10 cellular contexts compared by ENCODE assay signal in genomic region chr10:101226888-101227736, GRCh38. TPM values are rescaled to one million over a fixed set of nuclear protein-coding genes. Genes with fewer than 3 reads are reported as not detected.
A peak's percentile ranks its signal among the peaks of the same experiment; 100 is the strongest.
DNase-seq lines count a peak whose midpoint lies in the region; ATAC-seq and TF ChIP-seq lines count a peak whose summit lies in the region.
"Had no signal": no experiment of that assay in that cellular context is flagged by ENCODE, and none has a peak within 500 bp of the region (broad histone marks: within the 10 kb centered on the region; RNA-seq: fewer than 3 reads in every experiment).

No MANE protein-coding gene starts in this region.

- H3K4me1 ChIP-seq in smooth muscle cell (ENCODE audit: low read depth), result peaks cover 18% of the 10 kb centered on the region

- no peaks in the 10 kb centered on the region for H3K36me3 ChIP-seq in smooth muscle cell (ENCODE audit: low read depth)

- H3K9me3 Mint-ChIP-seq in T-helper 1 cell treated with Interleukin-12 subunit alpha and Interleukin-12 subunit beta and Interleukin-4 antibody, amounts not matched to agents 30 μg/mL and 1 μg/mL, for 36 hours, result no peaks in the 10 kb centered on the region
- H3K9me3 Mint-ChIP-seq in activated T-cell treated with anti-CD3 and anti-CD28 coated beads, Interleukin-2, amount 50 U/mL, for 72 hours, result no peaks in the 10 kb centered on the region

- peaks cover 20% of the 10 kb centered on the region for H3K4me1 Mint-ChIP-seq in T-helper 1 cell treated with Interleukin-12 subunit alpha and Interleukin-12 subunit beta and Interleukin-4 antibody, amounts not matched to agents 30 μg/mL and 1 μg/mL, for 36 hours (ENCODE audit: low read depth)
- H3K4me1 Mint-ChIP-seq in activated T-cell treated with anti-CD3 and anti-CD28 coated beads, Interleukin-2, amount 50 U/mL, for 72 hours (ENCODE audit: low read depth), result peaks cover 31% of the 10 kb centered on the region

- no peak for DNase-seq in T-helper 1 cell
- no peak for DNase-seq in activated T-cell treated with anti-CD3 and anti-CD28 coated beads, Interleukin-2, amount 50 U/mL, for 72 hours
- no peak for DNase-seq in smooth muscle cell (lab: John Stamatoyannopoulos, UW; ENCODE audit: unreplicated experiment)
- DNase-seq in CD1c-positive myeloid dendritic cell (ENCODE audit: extremely low spot score), result no peak
- DNase-seq in iPS-NIHi11 (ENCODE audit: low spot score), result no peak
- DNase-seq in DMS 273 treated with DMSO at 0.1 percent for 48 hours (lab: John Stamatoyannopoulos, UW), result no peak

- H3K4me3 Mint-ChIP-seq in T-helper 1 cell treated with Interleukin-12 subunit alpha and Interleukin-12 subunit beta and Interleukin-4 antibody, amounts not matched to agents 30 μg/mL and 1 μg/mL, for 36 hours, result peak overlapping the region; percentile 31
- H3K4me3 Mint-ChIP-seq in activated T-cell treated with anti-CD3 and anti-CD28 coated beads, Interleukin-2, amount 50 U/mL, for 72 hours, result peak overlapping the region; percentile 71 to 75

- peak overlapping the region; percentile 20 for H3K4me3 ChIP-seq in iPS-18c (ENCODE audit: insufficient read depth, low read depth, low read length)
- H3K4me3 ChIP-seq in smooth muscle cell, result peak overlapping the region; percentile 31

- H3K79me2 ChIP-seq in smooth muscle cell (ENCODE audit: low read depth), result no peaks in the 10 kb centered on the region

- H3K9me3 ChIP-seq in iPS-18c (ENCODE audit: control insufficient read depth, insufficient read depth, low read length) (peaks cover 5% of the 10 kb centered on the region), smooth muscle cell (replicated peaks; ENCODE audit: low read depth) (no peaks in the 10 kb centered on the region)

- H3K4me2 ChIP-seq in smooth muscle cell, result peak overlapping the region; percentile 83

- H3K27me3 Mint-ChIP-seq in T-helper 1 cell treated with Interleukin-12 subunit alpha and Interleukin-12 subunit beta and Interleukin-4 antibody, amounts not matched to agents 30 μg/mL and 1 μg/mL, for 36 hours (ENCODE audit: low read depth), result peaks cover 80% of the 10 kb centered on the region
- peaks cover 80% of the 10 kb centered on the region for H3K27me3 Mint-ChIP-seq in activated T-cell treated with anti-CD3 and anti-CD28 coated beads, Interleukin-2, amount 50 U/mL, for 72 hours (ENCODE audit: low read depth)

- peaks cover 100% of the 10 kb centered on the region for H3K27me3 ChIP-seq in smooth muscle cell (ENCODE audit: low read depth)

- H3F3A ChIP-seq in smooth muscle cell (ENCODE audit: low read depth), result no peaks in the 10 kb centered on the region

- no peak for TF ChIP-seq CTCF in smooth muscle cell (IDR thresholded peaks at IDR 0.05; ENCODE audit: borderline replicate concordance, insufficient read depth, poor library complexity, severe bottlenecking)

- no peak overlapping the region for H3K9ac ChIP-seq in smooth muscle cell (ENCODE audit: low read depth)

- no peak overlapping the region for H2AFZ ChIP-seq in smooth muscle cell (ENCODE audit: low read depth)

- H3K36me3 Mint-ChIP-seq in T-helper 1 cell treated with Interleukin-12 subunit alpha and Interleukin-12 subunit beta and Interleukin-4 antibody, amounts not matched to agents 30 μg/mL and 1 μg/mL, for 36 hours (ENCODE audit: low read depth), result peaks cover 3% of the 10 kb centered on the region
- peaks cover 0 to 2% of the 10 kb centered on the region in 2 donors for H3K36me3 Mint-ChIP-seq in activated T-cell treated with anti-CD3 and anti-CD28 coated beads, Interleukin-2, amount 50 U/mL, for 72 hours (ENCODE audit: insufficient read depth in 2 of 2)

- ATAC-seq in activated T-cell treated with anti-CD3 and anti-CD28 coated beads, Interleukin-2, amount 50 U/mL, for 72 hours (replicated peaks in 1 of 2), result no peak

- no peak overlapping the region for H3K27ac ChIP-seq in smooth muscle cell (ENCODE audit: low read depth)

- peaks cover 10% of the 10 kb centered on the region for H4K20me1 ChIP-seq in smooth muscle cell (ENCODE audit: low read depth)

- 4% methylated on average over 74 of the region's 82 CpGs for WGBS in smooth muscle cell (ENCODE audit: low lambda C conversion rate)

- peak overlapping the region; percentile 65 for H3K27ac Mint-ChIP-seq in T-helper 1 cell treated with Interleukin-12 subunit alpha and Interleukin-12 subunit beta and Interleukin-4 antibody, amounts not matched to agents 30 μg/mL and 1 μg/mL, for 36 hours
- peak overlapping the region; percentile 90 for H3K27ac Mint-ChIP-seq in activated T-cell treated with anti-CD3 and anti-CD28 coated beads, Interleukin-2, amount 50 U/mL, for 72 hours

RNA-seq across cellular contexts. Expression of gene LBX1, which starts 2.2 kb away (rescaled TPM):
- total RNA-seq in activated T-cell treated with anti-CD3 and anti-CD28 coated beads, Interleukin-2, amount 50 U/mL, for 72 hours, result not detected
- not detected in 2 replicates for total RNA-seq in smooth muscle cell
- polyA plus RNA-seq in smooth muscle cell, result not detected in 2 replicates
- total RNA-seq: M059J, posterior vena cava had no signal
